ENCODE assay signal across 1 cellular context in the genomic region with DNA sequence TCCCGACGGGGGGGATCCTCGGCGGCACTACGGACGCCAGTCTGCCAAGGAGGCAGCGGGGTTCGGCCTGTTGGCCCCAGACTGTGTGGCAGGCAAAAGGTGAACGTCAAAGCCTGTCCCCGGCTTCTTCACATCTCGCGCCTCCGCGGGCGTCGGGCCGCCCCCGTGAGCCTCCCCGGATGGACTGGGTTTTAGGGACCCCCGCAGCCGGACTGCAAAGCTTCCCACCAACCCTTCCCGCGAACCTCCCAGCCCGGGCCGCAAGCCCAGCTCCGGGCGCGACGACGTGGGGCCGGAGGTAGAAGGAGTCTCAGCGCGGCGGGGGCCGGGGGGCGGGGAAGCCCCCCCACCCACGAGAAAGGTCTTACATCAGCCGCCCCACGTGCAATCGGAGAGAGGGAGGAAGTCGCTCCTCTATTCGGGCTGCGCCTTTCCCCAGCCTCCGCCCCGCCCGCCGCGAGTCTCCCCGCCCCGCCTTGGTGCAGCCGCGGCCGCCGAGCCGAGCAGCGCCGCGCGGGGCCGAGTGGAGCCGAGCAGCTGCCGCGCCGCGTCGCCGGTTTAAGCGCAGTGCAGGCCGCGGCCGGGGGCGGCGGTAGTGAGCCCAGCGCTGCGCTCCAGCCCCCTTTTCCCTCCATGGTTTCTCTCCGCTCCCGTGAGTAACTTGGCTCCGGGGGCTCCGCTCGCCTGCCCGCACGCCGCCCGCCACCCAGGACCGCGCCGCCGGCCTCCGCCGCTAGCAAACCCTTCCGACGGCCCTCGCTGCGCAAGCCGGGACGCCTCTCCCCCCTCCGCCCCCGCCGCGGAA.
TF ChIP-seq lines count a peak whose summit lies in the region.

A gene (plus strand): TSS at position 623 of the 805 bp plus-strand sequence. CDS start 215 bp downstream, outside the sequence.

TF ChIP-seq in K562, 482 proteins besides CTCF, POLR2A, EP300 and RAD21 (continued from another document and continues in another):
- TF ChIP-seq, protein P1, sequence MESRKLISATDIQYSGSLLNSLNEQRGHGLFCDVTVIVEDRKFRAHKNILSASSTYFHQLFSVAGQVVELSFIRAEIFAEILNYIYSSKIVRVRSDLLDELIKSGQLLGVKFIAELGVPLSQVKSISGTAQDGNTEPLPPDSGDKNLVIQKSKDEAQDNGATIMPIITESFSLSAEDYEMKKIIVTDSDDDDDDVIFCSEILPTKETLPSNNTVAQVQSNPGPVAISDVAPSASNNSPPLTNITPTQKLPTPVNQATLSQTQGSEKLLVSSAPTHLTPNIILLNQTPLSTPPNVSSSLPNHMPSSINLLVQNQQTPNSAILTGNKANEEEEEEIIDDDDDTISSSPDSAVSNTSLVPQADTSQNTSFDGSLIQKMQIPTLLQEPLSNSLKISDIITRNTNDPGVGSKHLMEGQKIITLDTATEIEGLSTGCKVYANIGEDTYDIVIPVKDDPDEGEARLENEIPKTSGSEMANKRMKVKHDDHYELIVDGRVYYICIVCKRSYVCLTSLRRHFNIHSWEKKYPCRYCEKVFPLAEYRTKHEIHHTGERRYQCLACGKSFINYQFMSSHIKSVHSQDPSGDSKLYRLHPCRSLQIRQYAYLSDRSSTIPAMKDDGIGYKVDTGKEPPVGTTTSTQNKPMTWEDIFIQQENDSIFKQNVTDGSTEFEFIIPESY (CRISPR knock-in tag; IDR thresholded peaks at IDR 0.05) = peak; percentile 86
- peak; percentile 71; the same call in 1 of the 2 replicates for TF ChIP-seq SMAD3 (CRISPR knock-in tag; conservative IDR thresholded peaks at IDR 0.05)
- no peak for TF ChIP-seq CHD4 (IDR thresholded peaks at IDR 0.05; ENCODE audit: insufficient read depth, insufficient replicate concordance, low read depth, low read length, poor library complexity, severe bottlenecking)
- TF ChIP-seq ZNF24 (IDR thresholded peaks at IDR 0.05) = no peak
- no peak for TF ChIP-seq BRCA1 (IDR thresholded peaks at IDR 0.05)
- TF ChIP-seq BRCA1 (CRISPR knock-in tag; IDR thresholded peaks at IDR 0.05) = no peak
- TF ChIP-seq IFI16 (CRISPR knock-in tag; IDR thresholded peaks at IDR 0.05) = no peak
- TF ChIP-seq, protein P2, sequence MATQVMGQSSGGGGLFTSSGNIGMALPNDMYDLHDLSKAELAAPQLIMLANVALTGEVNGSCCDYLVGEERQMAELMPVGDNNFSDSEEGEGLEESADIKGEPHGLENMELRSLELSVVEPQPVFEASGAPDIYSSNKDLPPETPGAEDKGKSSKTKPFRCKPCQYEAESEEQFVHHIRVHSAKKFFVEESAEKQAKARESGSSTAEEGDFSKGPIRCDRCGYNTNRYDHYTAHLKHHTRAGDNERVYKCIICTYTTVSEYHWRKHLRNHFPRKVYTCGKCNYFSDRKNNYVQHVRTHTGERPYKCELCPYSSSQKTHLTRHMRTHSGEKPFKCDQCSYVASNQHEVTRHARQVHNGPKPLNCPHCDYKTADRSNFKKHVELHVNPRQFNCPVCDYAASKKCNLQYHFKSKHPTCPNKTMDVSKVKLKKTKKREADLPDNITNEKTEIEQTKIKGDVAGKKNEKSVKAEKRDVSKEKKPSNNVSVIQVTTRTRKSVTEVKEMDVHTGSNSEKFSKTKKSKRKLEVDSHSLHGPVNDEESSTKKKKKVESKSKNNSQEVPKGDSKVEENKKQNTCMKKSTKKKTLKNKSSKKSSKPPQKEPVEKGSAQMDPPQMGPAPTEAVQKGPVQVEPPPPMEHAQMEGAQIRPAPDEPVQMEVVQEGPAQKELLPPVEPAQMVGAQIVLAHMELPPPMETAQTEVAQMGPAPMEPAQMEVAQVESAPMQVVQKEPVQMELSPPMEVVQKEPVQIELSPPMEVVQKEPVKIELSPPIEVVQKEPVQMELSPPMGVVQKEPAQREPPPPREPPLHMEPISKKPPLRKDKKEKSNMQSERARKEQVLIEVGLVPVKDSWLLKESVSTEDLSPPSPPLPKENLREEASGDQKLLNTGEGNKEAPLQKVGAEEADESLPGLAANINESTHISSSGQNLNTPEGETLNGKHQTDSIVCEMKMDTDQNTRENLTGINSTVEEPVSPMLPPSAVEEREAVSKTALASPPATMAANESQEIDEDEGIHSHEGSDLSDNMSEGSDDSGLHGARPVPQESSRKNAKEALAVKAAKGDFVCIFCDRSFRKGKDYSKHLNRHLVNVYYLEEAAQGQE (CRISPR knock-in tag; IDR thresholded peaks at IDR 0.05; ENCODE audit: low read depth) = peak; percentile 44; the same call in 1 of the 2 replicates
- TF ChIP-seq SNRNP70 (optimal IDR thresholded peaks at IDR 0.05; ENCODE audit: low read depth, low read length) = no peak
- TF ChIP-seq, protein P3, sequence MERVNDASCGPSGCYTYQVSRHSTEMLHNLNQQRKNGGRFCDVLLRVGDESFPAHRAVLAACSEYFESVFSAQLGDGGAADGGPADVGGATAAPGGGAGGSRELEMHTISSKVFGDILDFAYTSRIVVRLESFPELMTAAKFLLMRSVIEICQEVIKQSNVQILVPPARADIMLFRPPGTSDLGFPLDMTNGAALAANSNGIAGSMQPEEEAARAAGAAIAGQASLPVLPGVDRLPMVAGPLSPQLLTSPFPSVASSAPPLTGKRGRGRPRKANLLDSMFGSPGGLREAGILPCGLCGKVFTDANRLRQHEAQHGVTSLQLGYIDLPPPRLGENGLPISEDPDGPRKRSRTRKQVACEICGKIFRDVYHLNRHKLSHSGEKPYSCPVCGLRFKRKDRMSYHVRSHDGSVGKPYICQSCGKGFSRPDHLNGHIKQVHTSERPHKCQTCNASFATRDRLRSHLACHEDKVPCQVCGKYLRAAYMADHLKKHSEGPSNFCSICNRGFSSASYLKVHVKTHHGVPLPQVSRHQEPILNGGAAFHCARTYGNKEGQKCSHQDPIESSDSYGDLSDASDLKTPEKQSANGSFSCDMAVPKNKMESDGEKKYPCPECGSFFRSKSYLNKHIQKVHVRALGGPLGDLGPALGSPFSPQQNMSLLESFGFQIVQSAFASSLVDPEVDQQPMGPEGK (CRISPR knock-in tag; IDR thresholded peaks at IDR 0.05; ENCODE audit: borderline replicate concordance) = peak; percentile 90; the same call in 1 of the 2 replicates
- no peak for TF ChIP-seq ZNF347 (CRISPR knock-in tag; IDR thresholded peaks at IDR 0.05; ENCODE audit: low read depth)
- TF ChIP-seq, protein P4, sequence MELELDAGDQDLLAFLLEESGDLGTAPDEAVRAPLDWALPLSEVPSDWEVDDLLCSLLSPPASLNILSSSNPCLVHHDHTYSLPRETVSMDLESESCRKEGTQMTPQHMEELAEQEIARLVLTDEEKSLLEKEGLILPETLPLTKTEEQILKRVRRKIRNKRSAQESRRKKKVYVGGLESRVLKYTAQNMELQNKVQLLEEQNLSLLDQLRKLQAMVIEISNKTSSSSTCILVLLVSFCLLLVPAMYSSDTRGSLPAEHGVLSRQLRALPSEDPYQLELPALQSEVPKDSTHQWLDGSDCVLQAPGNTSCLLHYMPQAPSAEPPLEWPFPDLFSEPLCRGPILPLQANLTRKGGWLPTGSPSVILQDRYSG (tag; conservative IDR thresholded peaks at IDR 0.05; ENCODE audit: low read depth) = 0 out of 2 replicates have a peak, but pooled peaks have one; percentile 64
- no peak for TF ChIP-seq PURB (CRISPR knock-in tag; IDR thresholded peaks at IDR 0.05; ENCODE audit: low read depth)
- no peak for TF ChIP-seq PHTF2 (CRISPR knock-in tag; IDR thresholded peaks at IDR 0.05)
- TF ChIP-seq, protein P5, sequence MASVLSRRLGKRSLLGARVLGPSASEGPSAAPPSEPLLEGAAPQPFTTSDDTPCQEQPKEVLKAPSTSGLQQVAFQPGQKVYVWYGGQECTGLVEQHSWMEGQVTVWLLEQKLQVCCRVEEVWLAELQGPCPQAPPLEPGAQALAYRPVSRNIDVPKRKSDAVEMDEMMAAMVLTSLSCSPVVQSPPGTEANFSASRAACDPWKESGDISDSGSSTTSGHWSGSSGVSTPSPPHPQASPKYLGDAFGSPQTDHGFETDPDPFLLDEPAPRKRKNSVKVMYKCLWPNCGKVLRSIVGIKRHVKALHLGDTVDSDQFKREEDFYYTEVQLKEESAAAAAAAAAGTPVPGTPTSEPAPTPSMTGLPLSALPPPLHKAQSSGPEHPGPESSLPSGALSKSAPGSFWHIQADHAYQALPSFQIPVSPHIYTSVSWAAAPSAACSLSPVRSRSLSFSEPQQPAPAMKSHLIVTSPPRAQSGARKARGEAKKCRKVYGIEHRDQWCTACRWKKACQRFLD (CRISPR knock-in tag; IDR thresholded peaks at IDR 0.05) = no peak
- peak; percentile 76 for TF ChIP-seq SUPT5H (IDR thresholded peaks at IDR 0.05)
- TF ChIP-seq, protein P6, sequence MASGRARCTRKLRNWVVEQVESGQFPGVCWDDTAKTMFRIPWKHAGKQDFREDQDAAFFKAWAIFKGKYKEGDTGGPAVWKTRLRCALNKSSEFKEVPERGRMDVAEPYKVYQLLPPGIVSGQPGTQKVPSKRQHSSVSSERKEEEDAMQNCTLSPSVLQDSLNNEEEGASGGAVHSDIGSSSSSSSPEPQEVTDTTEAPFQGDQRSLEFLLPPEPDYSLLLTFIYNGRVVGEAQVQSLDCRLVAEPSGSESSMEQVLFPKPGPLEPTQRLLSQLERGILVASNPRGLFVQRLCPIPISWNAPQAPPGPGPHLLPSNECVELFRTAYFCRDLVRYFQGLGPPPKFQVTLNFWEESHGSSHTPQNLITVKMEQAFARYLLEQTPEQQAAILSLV (tag; IDR thresholded peaks at IDR 0.05) = peak; percentile 56; the same call in 1 of the 2 replicates
- TF ChIP-seq PCBP1 (IDR thresholded peaks at IDR 0.05; ENCODE audit: low read depth, low read length, poor library complexity, severe bottlenecking) = peak; percentile 92
- TF ChIP-seq, protein P7, sequence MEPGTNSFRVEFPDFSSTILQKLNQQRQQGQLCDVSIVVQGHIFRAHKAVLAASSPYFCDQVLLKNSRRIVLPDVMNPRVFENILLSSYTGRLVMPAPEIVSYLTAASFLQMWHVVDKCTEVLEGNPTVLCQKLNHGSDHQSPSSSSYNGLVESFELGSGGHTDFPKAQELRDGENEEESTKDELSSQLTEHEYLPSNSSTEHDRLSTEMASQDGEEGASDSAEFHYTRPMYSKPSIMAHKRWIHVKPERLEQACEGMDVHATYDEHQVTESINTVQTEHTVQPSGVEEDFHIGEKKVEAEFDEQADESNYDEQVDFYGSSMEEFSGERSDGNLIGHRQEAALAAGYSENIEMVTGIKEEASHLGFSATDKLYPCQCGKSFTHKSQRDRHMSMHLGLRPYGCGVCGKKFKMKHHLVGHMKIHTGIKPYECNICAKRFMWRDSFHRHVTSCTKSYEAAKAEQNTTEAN (CRISPR knock-in tag; IDR thresholded peaks at IDR 0.05) = no peak
- no peak for TF ChIP-seq STAG1 (CRISPR knock-in tag; IDR thresholded peaks at IDR 0.05; ENCODE audit: borderline replicate concordance)
- TF ChIP-seq, protein P8, sequence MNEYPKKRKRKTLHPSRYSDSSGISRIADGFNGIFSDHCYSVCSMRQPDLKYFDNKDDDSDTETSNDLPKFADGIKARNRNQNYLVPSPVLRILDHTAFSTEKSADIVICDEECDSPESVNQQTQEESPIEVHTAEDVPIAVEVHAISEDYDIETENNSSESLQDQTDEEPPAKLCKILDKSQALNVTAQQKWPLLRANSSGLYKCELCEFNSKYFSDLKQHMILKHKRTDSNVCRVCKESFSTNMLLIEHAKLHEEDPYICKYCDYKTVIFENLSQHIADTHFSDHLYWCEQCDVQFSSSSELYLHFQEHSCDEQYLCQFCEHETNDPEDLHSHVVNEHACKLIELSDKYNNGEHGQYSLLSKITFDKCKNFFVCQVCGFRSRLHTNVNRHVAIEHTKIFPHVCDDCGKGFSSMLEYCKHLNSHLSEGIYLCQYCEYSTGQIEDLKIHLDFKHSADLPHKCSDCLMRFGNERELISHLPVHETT (CRISPR knock-in tag; conservative IDR thresholded peaks at IDR 0.05 in 1 of 2, IDR thresholded peaks at IDR 0.05 in 1 of 2) = peak in 1 of 2 experiments; percentile 90; a peak in 2 of 4 replicates
- no peak for TF ChIP-seq KLF1 (tag; IDR thresholded peaks at IDR 0.05)
- no peak for TF ChIP-seq ZNF197 (CRISPR knock-in tag; IDR thresholded peaks at IDR 0.05; ENCODE audit: low read depth)
- no peak for TF ChIP-seq ZBED1 (IDR thresholded peaks at IDR 0.05)
- 0 out of 2 replicates have a peak, but pooled peaks have one; percentile 16 for TF ChIP-seq XRCC5 (IDR thresholded peaks at IDR 0.05; ENCODE audit: low read depth, low read length)
- 0 out of 2 replicates have a peak, but pooled peaks have one; percentile 12 for TF ChIP-seq NR2C2 (CRISPR knock-in tag; IDR thresholded peaks at IDR 0.05)
- no peak for TF ChIP-seq NR2C2 (tag; IDR thresholded peaks at IDR 0.05)
- TF ChIP-seq, protein P9, sequence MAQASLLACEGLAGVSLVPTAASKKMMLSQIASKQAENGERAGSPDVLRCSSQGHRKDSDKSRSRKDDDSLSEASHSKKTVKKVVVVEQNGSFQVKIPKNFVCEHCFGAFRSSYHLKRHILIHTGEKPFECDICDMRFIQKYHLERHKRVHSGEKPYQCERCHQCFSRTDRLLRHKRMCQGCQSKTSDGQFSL (CRISPR knock-in tag; IDR thresholded peaks at IDR 0.05) = peak; percentile 99
- TF ChIP-seq, protein P9 (tag; IDR thresholded peaks at IDR 0.05) = peak in 1 of 2 experiments; percentile 97; a peak in 2 of 4 replicates
- TF ChIP-seq, protein P10, sequence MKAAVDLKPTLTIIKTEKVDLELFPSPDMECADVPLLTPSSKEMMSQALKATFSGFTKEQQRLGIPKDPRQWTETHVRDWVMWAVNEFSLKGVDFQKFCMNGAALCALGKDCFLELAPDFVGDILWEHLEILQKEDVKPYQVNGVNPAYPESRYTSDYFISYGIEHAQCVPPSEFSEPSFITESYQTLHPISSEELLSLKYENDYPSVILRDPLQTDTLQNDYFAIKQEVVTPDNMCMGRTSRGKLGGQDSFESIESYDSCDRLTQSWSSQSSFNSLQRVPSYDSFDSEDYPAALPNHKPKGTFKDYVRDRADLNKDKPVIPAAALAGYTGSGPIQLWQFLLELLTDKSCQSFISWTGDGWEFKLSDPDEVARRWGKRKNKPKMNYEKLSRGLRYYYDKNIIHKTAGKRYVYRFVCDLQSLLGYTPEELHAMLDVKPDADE (conservative IDR thresholded peaks at IDR 0.05; ENCODE audit: control insufficient read depth, low read depth, low read length) = peak; percentile 84
- TF ChIP-seq TRIM28 (IDR thresholded peaks at IDR 0.05) = no peak
- 0 out of 2 replicates have a peak, but pooled peaks have one; percentile 5 for TF ChIP-seq HIVEP1 (CRISPR knock-in tag; IDR thresholded peaks at IDR 0.05)
- TF ChIP-seq, protein P11, sequence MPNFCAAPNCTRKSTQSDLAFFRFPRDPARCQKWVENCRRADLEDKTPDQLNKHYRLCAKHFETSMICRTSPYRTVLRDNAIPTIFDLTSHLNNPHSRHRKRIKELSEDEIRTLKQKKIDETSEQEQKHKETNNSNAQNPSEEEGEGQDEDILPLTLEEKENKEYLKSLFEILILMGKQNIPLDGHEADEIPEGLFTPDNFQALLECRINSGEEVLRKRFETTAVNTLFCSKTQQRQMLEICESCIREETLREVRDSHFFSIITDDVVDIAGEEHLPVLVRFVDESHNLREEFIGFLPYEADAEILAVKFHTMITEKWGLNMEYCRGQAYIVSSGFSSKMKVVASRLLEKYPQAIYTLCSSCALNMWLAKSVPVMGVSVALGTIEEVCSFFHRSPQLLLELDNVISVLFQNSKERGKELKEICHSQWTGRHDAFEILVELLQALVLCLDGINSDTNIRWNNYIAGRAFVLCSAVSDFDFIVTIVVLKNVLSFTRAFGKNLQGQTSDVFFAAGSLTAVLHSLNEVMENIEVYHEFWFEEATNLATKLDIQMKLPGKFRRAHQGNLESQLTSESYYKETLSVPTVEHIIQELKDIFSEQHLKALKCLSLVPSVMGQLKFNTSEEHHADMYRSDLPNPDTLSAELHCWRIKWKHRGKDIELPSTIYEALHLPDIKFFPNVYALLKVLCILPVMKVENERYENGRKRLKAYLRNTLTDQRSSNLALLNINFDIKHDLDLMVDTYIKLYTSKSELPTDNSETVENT (CRISPR knock-in tag; IDR thresholded peaks at IDR 0.05) = 0 out of 2 replicates have a peak, but pooled peaks have one; percentile 16
- no peak for TF ChIP-seq KHSRP (IDR thresholded peaks at IDR 0.05)
- peak; percentile 84 for TF ChIP-seq POLR2B (IDR thresholded peaks at IDR 0.05; ENCODE audit: low read depth, partially characterized antibody)
